ENCODE assay signal across 8 cellular contexts in genomic region chr12:79555006-79555925, GRCh38.
DNase-seq lines count a peak whose midpoint lies in the region; ATAC-seq, FAIRE-seq and TF ChIP-seq lines count a peak whose summit lies in the region.

No MANE protein-coding gene starts in this region.

- no peak for DNase-seq in GM10248 (ENCODE audit: extremely low spot score)
- DNase-seq in adrenal gland, result no peak
- DNase-seq in kidney, result no peak
- no peak for DNase-seq in H7
- no peak for DNase-seq in stimulated activated CD4-positive, alpha-beta T cell treated with anti-CD3 and anti-CD28 coated beads, Interleukin-4, amount 100 ng/mL, for 24 hours

- ATAC-seq in GM19467 (IDR thresholded peaks at IDR 0.05; ENCODE audit: unreplicated experiment) (no peak), GM21737 (IDR thresholded peaks at IDR 0.05; ENCODE audit: unreplicated experiment) (no peak)

- peak overlapping the region in 1 of 2 donors; percentile 71 for H3K9ac ChIP-seq in kidney (ENCODE audit: low read length in 2 of 2)

- no peak for TF ChIP-seq POLR2A in adrenal gland (IDR thresholded peaks at IDR 0.05)

- peaks cover 0 to 5% of the 10 kb centered on the region in 2 donors for H3K4me1 ChIP-seq in adrenal gland (replicated peaks in 1 of 2)
- H3K4me1 ChIP-seq in kidney (ENCODE audit: control insufficient read depth in 1 of 2, insufficient read depth in 1 of 2, low read depth in 1 of 2, low read length in 2 of 2), result peaks cover 26 to 33% of the 10 kb centered on the region in 2 donors

- H3K27me3 ChIP-seq in adrenal gland (no peaks in the 10 kb centered on the region), H7 (ENCODE audit: control insufficient read depth, insufficient read depth, low read length) (no peaks in the 10 kb centered on the region)

- POLR2A ChIA-PET in GM10248 (lab: Yijun Ruan, JAX), result no interaction called here

- TF ChIP-seq EP300 in Ishikawa (IDR thresholded peaks at IDR 0.05; ENCODE audit: borderline replicate concordance), result peak; percentile 96

- H3K27ac ChIP-seq in adrenal gland (no peak overlapping the region), kidney (ENCODE audit: low read depth in 2 of 2, low read length in 2 of 2) (peak overlapping the region; percentile 88)

- H3K36me3 ChIP-seq in adrenal gland (replicated peaks in 1 of 2), result peaks cover 0 to 4% of the 10 kb centered on the region in 2 donors
- H3K36me3 ChIP-seq in kidney (ENCODE audit: control insufficient read depth in 1 of 2, insufficient read depth in 2 of 2, low read length in 2 of 2), result peaks cover 0 to 6% of the 10 kb centered on the region in 2 donors
- peaks cover 6% of the 10 kb centered on the region; the same call in 1 of the 2 replicates for H3K36me3 ChIP-seq in H7 (replicated peaks; ENCODE audit: control insufficient read depth, insufficient read depth, low read length)

- no peaks in the 10 kb centered on the region for H3K9me3 ChIP-seq in adrenal gland (replicated peaks in 1 of 3)
- H3K9me3 ChIP-seq in kidney (ENCODE audit: control insufficient read depth in 1 of 2, low read length in 2 of 2), result no peaks in the 10 kb centered on the region

- H3K4me3 ChIP-seq in adrenal gland (no peak overlapping the region), kidney (ENCODE audit: low read length in 2 of 2) (no peak overlapping the region), H7 (ENCODE audit: insufficient read depth, low read depth, low read length) (no peak overlapping the region)

- TF ChIP-seq RAD21 in Ishikawa (IDR thresholded peaks at IDR 0.05; ENCODE audit: low read depth), result peak; percentile 76

- WGBS in adrenal gland, 4 donors, result 64 to 78% (median 67%) methylated on average over 4 of the region's 4 CpGs

- intact Hi-C loops in adrenal gland (cut with DNase I), result loop anchor here (10.0 kb wide), 4 partner anchors 140 to 710 kb away; no protein-coding TSS in a partner anchor
- intact Hi-C loops in kidney (cut with DNase I), result loop anchor here (10.0 kb wide), 1 partner anchor 180 kb away; no protein-coding TSS in a partner anchor

- peak; percentile 77 for TF ChIP-seq CTCF in GM10248 (IDR thresholded peaks at IDR 0.05; ENCODE audit: control extremely low read depth, extremely low read depth, low read depth, missing control alignments)
- TF ChIP-seq CTCF in adrenal gland (IDR thresholded peaks at IDR 0.05), result peak; percentile 27 to 73 (median 62)
- TF ChIP-seq CTCF in kidney (IDR thresholded peaks at IDR 0.05; ENCODE audit: borderline replicate concordance, extremely low read depth, insufficient read depth), result peak; percentile 71

- CTCF ChIA-PET in GM10248 (lab: Yijun Ruan, JAX), result interaction anchor here (0.9 to 3.4 kb wide), 8 partner anchors 10 to 716 kb away, joined by 3 to 24 read pairs (median 4); partner anchors contain the start of gene PAWR

- FAIRE-seq in kidney (lab: Jason Lieb, UNC), result peak; percentile 94

TF ChIP-seq in Ishikawa, 13 proteins besides CTCF, POLR2A, EP300 and RAD21:
- TF ChIP-seq YY1 (IDR thresholded peaks at IDR 0.05; ENCODE audit: low read depth) (no peak), USF1 (IDR thresholded peaks at IDR 0.05) (no peak), FOXM1 (IDR thresholded peaks at IDR 0.05; ENCODE audit: borderline replicate concordance, low read depth) (peak; percentile 95), TCF12 (IDR thresholded peaks at IDR 0.05; ENCODE audit: low read depth) (peak; percentile 89), CREB1 (IDR thresholded peaks at IDR 0.05; ENCODE audit: low read depth) (no peak), CEBPB (IDR thresholded peaks at IDR 0.05) (peak; percentile 65; the same call in 1 of the 2 replicates), NFIC (IDR thresholded peaks at IDR 0.05) (peak; percentile 73), TEAD4 (IDR thresholded peaks at IDR 0.05) (peak; percentile 98), TAF1 (IDR thresholded peaks at IDR 0.05; ENCODE audit: low read depth) (no peak), MAX (IDR thresholded peaks at IDR 0.05) (peak; percentile 55; the same call in 1 of the 2 replicates)

Comparison
In these comparisons a context has a peak if more than half of its experiments do, and no peak if none do; other contexts are left out.
1. H3K27ac ChIP-seq: peak in kidney (2 of 2); none in adrenal gland (0 of 5).
2. Peak in every context shown above with its lines, with median percentiles within 50 percentile points of each other: CTCF ChIP-seq.